6 cellular contexts compared by ENCODE assay signal in the genomic region with DNA sequence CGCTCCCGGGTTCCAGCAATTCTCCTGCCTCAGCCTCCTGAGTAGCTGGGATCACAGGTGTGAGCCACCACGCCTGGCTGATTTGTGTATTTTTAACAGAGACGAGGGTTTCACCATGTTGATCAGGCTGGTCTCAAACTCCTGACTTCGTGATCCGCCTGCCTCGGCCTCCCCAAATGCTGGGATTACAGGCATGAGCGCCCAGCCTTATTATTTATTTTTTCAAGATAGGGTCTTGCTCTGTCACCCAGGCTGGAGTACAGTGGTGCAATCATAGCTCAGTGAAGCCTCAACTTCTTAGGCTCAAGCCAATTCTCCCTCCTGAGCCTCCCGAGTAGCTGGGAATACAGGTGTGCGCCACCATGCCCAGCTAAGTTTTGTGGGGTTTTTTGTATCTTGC. TPM values are rescaled to one million over a fixed set of nuclear protein-coding genes. Genes with fewer than 3 reads are reported as not detected.
"Had no signal": no experiment of that assay in that cellular context is flagged by ENCODE, and none has a peak within 500 bp of the region (broad histone marks: within the 10 kb centered on the region; RNA-seq: fewer than 3 reads in every experiment).

No MANE protein-coding gene starts in this region.

RNA-seq across cellular contexts. Expression of a gene that starts 23.2 kb away (rescaled TPM):
- total RNA-seq: HT1080, K562, M059J, PC-3, SJCRH30 had no signal
- polyA plus RNA-seq: IgD-negative memory B cell, K562 had no signal
